In the genomic region with DNA sequence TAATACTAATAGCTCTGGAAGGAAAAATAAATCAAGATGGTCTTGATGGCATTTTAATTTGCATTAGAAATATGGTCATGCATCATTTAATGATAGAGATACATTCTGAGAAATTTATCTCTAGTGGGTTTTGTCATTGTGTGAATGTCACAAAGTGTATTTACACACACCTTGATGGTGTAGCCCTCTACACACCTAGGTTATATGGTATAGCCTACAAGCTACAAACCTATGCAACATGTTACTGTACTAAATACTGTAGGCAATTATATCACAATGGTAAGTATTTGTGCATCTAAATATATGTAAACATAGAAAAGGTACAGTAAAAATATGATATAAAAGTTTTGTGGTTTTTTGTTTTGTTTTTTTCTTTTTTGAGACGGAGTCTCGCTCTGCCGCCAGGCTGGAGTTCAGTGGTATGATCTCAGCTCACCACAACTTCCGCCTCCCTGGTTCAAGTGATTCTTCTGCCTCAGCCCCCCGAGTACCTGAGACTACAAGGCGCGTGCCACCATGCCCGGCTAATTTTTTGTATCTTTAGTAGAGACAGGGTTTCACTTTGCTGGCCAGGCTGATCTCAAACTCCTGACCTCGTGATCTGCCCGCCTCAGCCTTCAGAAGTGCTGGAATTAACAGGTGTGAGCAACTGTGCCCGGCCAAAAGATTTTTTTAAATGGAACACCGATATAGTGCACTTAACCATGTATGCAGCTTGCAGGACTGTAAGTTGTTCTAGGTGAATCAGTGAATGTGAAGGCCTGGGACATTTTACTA, we compare ENCODE assay signal across 11 cellular contexts.
A peak's percentile ranks its signal among the peaks of the same experiment; 100 is the strongest.
DNase-seq lines count a peak whose midpoint lies in the region; ATAC-seq lines count a peak whose summit lies in the region.
"Had no signal": no experiment of that assay in that cellular context is flagged by ENCODE, and none has a peak within 500 bp of the region (broad histone marks: within the 10 kb centered on the region; RNA-seq: fewer than 3 reads in every experiment).

No MANE protein-coding gene starts in this region.

- peak; percentile 33 to 82 (median 57) for DNase-seq in CD4-positive, CD25-positive, alpha-beta regulatory T cell
- DNase-seq in T-helper 9 cell (peak; percentile 28), SW 1271 (lab: John Stamatoyannopoulos, UW) (no peak), NCI-H2081 (lab: John Stamatoyannopoulos, UW) (no peak), NCI-H1105 (lab: John Stamatoyannopoulos, UW) (no peak), ecto neural progenitor cell (ENCODE audit: low spot score) (no peak)
- peak; percentile 8 to 21 for DNase-seq in activated T-helper 1 cell treated with anti-CD3 and anti-CD28 coated beads, Interleukin-2, amount 50 U/mL, for 16 hours (ENCODE audit: low read depth in 1 of 2, low spot score in 1 of 2)
- DNase-seq in stimulated activated CD4-positive, alpha-beta T cell treated with anti-CD3 and anti-CD28 coated beads, Interleukin-1b, Interleukin-23, amount 100 ng/mL, for 1 hour (ENCODE audit: low read depth in 2 of 2): peak; percentile 0 to 2
- DNase-seq: cerebellar nuclear complex, NCI-H510A treated with DMSO at 0.1 percent for 48 hours had no signal

- H3K4me3 ChIP-seq in CD4-positive, CD25-positive, alpha-beta regulatory T cell (ENCODE audit: low read depth, low read length): peak overlapping the region; percentile 70
- H3K4me3 ChIP-seq: K562 had no signal

- H3K27ac ChIP-seq in CD4-positive, CD25-positive, alpha-beta regulatory T cell (ENCODE audit: insufficient read depth, low read length, poor library complexity, severe bottlenecking): peak overlapping the region; percentile 24

- no peaks in the 10 kb centered on the region for H3K9me3 ChIP-seq in CD4-positive, CD25-positive, alpha-beta regulatory T cell (ENCODE audit: control insufficient read depth in 2 of 2, low read length in 2 of 2)

- H3K4me1 Mint-ChIP-seq in CD4-positive, CD25-positive, alpha-beta regulatory T cell: peaks cover 4 to 13% (median 9%) of the 10 kb centered on the region in 4 donors

- peaks cover 8% of the 10 kb centered on the region for H3K4me1 ChIP-seq in CD4-positive, CD25-positive, alpha-beta regulatory T cell (ENCODE audit: control insufficient read depth, insufficient read depth, low read length, poor library complexity, severe bottlenecking)

- H3K27me3 Mint-ChIP-seq in CD4-positive, CD25-positive, alpha-beta regulatory T cell: no peaks in the 10 kb centered on the region

- peak overlapping the region; percentile 66 to 90 (median 86) for H3K27ac Mint-ChIP-seq in CD4-positive, CD25-positive, alpha-beta regulatory T cell

- H3K27me3 ChIP-seq in CD4-positive, CD25-positive, alpha-beta regulatory T cell (ENCODE audit: control insufficient read depth, insufficient read depth, low read length): no peaks in the 10 kb centered on the region

- peak overlapping the region; percentile 40 to 93 (median 87) for H3K4me3 Mint-ChIP-seq in CD4-positive, CD25-positive, alpha-beta regulatory T cell

- peak; percentile 84 to 88 for ATAC-seq in CD4-positive, CD25-positive, alpha-beta regulatory T cell (ENCODE audit: low read depth in 2 of 2)
- ATAC-seq: K562 had no signal

- peaks cover 24% of the 10 kb centered on the region for H3K36me3 ChIP-seq in CD4-positive, CD25-positive, alpha-beta regulatory T cell (ENCODE audit: control insufficient read depth, insufficient read depth, low read length)

- H3K9me3 Mint-ChIP-seq in CD4-positive, CD25-positive, alpha-beta regulatory T cell: peaks cover 0 to 1% (median 0%) of the 10 kb centered on the region in 7 donors

- H3K36me3 Mint-ChIP-seq in CD4-positive, CD25-positive, alpha-beta regulatory T cell: peaks cover 44% of the 10 kb centered on the region

Comparison
In these comparisons a context has a peak if more than half of its experiments do, and no peak if none do; other contexts are left out.
1. DNase-seq: peak in CD4-positive, CD25-positive, alpha-beta regulatory T cell (3 of 3), T-helper 9 cell (single experiment), activated T-helper 1 cell treated with anti-CD3 and anti-CD28 coated beads, Interleukin-2, amount 50 U/mL, for 16 hours (2 of 2) and stimulated activated CD4-positive, alpha-beta T cell treated with anti-CD3 and anti-CD28 coated beads, Interleukin-1b, Interleukin-23, amount 100 ng/mL, for 1 hour (2 of 2); none in SW 1271 (0 of 2), NCI-H2081 (0 of 2), NCI-H1105 (single experiment) and ecto neural progenitor cell (single experiment).